27 cellular contexts compared by ENCODE assay signal in genomic region chr18:47935321-47935720, GRCh38.
"Had no signal": no experiment of that assay in that cellular context is flagged by ENCODE, and none has a peak within 500 bp of the region (broad histone marks: within the 10 kb centered on the region; RNA-seq: fewer than 3 reads in every experiment).

No MANE protein-coding gene starts in this region.

- H3K4me3 ChIP-seq: colonic mucosa, dorsolateral prefrontal cortex, esophagus muscularis mucosa, gastroesophageal sphincter, heart left ventricle, mucosa of descending colon, pancreas, right lobe of liver, suprapubic skin, tibial nerve had no signal

- H3K9me3 ChIP-seq: colonic mucosa, esophagus muscularis mucosa, gastroesophageal sphincter, heart left ventricle, mucosa of descending colon, pancreas, right lobe of liver, suprapubic skin, tibial nerve had no signal

- H3K36me3 ChIP-seq: colonic mucosa, esophagus muscularis mucosa, gastroesophageal sphincter, heart left ventricle, pancreas, right lobe of liver, suprapubic skin, tibial nerve had no signal

- ATAC-seq: activated CD4-positive, CD25-positive, alpha-beta regulatory T cell treated with anti-CD3 and anti-CD28 coated beads, Interleukin-2, amount 50 U/mL, for 24 hours; activated CD8-positive, alpha-beta memory T cell treated with anti-CD3 and anti-CD28 coated beads, Interleukin-2, amount 10 ng/mL, durations not matched to agents 7 days and 5 days; activated CD8-positive, alpha-beta T cell treated with anti-CD3 and anti-CD28 coated beads for 36 hours; gastroesophageal sphincter; heart left ventricle; left cardiac atrium; mucosa of descending colon; pancreas; right lobe of liver; stimulated activated effector memory CD8-positive, alpha-beta T cell treated with anti-CD3 and anti-CD28 coated beads, Interleukin-12 subunit alpha, Interleukin-12 subunit beta, amount 100 ng/mL, for 72 hours; stimulated activated naive CD8-positive, alpha-beta T cell treated with anti-CD3 and anti-CD28 coated beads, Interleukin-15, amount 100 ng/mL, for 72 hours had no signal

- H3K27me3 ChIP-seq: colonic mucosa, dorsolateral prefrontal cortex, esophagus muscularis mucosa, gastroesophageal sphincter, heart left ventricle, pancreas, right lobe of liver, suprapubic skin, tibial nerve had no signal

- DNase-seq: activated CD4-positive, alpha-beta T cell treated with anti-CD3 and anti-CD28 coated beads, Interleukin-2, amount 10 ng/mL, durations not matched to agents 7 days and 5 days; activated CD8-positive, alpha-beta memory T cell treated with anti-CD3 and anti-CD28 coated beads, Interleukin-2, amount 10 ng/mL, durations not matched to agents 7 days and 5 days; activated CD8-positive, alpha-beta T cell treated with anti-CD3 and anti-CD28 coated beads for 36 hours; activated effector memory CD4-positive, alpha-beta T cell treated with anti-CD3 and anti-CD28 coated beads, Interleukin-2, amount 50 U/mL, for 16 hours; activated naive CD4-positive, alpha-beta T cell treated with anti-CD3 and anti-CD28 coated beads, Interleukin-2, amount 10 ng/mL, durations not matched to agents 7 days and 5 days; activated T-cell treated with anti-CD3 and anti-CD28 coated beads for 4 hours; amygdala; colonic mucosa; dorsolateral prefrontal cortex; heart left ventricle; islet precursor cell; left cardiac atrium; mesenchymal stem cell; mucosa of descending colon; nephron progenitor cell; pancreas; right lobe of liver; small intestine; stimulated activated CD4-positive, alpha-beta T cell treated with anti-CD3 and anti-CD28 coated beads, Interleukin-2, amount 100 ng/mL, for 24 hours; stimulated activated naive CD8-positive, alpha-beta T cell treated with anti-CD3 and anti-CD28 coated beads, Interleukin-15, amount 100 ng/mL, for 72 hours had no signal

- H3K27ac ChIP-seq: colonic mucosa, dorsolateral prefrontal cortex, esophagus muscularis mucosa, gastroesophageal sphincter, heart left ventricle, pancreas, right lobe of liver, suprapubic skin, tibial nerve, VCaP had no signal

- H3K4me1 ChIP-seq: colonic mucosa, tibial nerve had no signal
